In the genomic region with DNA sequence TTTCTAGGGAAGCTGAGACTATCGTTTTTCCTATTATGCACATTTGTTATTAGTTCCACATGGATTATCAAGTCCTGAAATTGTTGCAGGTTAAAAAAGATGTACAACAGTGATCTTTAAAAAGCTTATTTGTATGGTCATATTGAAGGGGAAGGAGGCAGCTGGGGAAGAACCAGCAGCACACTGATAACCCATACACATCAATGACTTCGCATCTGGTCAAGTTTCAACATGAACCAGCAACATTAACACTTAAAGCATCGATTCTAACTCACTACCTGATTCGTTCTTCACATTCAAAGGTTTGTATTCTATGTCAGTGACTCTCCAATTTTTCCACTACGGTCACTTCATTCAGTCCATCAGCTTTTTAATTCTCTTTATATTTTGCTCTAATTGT, we compare ENCODE assay signal across 17 cellular contexts.
"Had no signal": no experiment of that assay in that cellular context is flagged by ENCODE, and none has a peak within 500 bp of the region (broad histone marks: within the 10 kb centered on the region; RNA-seq: fewer than 3 reads in every experiment).

No MANE protein-coding gene starts in this region.

- H3K27me3 ChIP-seq: heart left ventricle, neural progenitor cell, ovary had no signal

- H3K4me3 ChIP-seq: heart left ventricle, mucosa of descending colon, neural progenitor cell, ovary had no signal

- ATAC-seq: heart left ventricle; left lobe of liver; mucosa of descending colon; naive thymus-derived CD8-positive, alpha-beta T cell; right cardiac atrium had no signal

- DNase-seq: erythroblast; foreskin melanocyte; heart left ventricle; hippocampal formation; islet precursor cell; mammary epithelial cell; mucosa of descending colon; naive thymus-derived CD8-positive, alpha-beta T cell; nucleus accumbens; ovary; right cardiac atrium; small intestine; stimulated activated CD4-positive, alpha-beta T cell treated with anti-CD3 and anti-CD28 coated beads, Interleukin-12 subunit alpha, Interleukin-12 subunit beta, amount 100 ng/mL, for 4 hours; stimulated activated naive CD4-positive, alpha-beta T cell; trophoblast cell had no signal

- H3K36me3 ChIP-seq: heart left ventricle, neural progenitor cell, ovary had no signal
